13 cellular contexts compared by ENCODE assay signal in the genomic region with DNA sequence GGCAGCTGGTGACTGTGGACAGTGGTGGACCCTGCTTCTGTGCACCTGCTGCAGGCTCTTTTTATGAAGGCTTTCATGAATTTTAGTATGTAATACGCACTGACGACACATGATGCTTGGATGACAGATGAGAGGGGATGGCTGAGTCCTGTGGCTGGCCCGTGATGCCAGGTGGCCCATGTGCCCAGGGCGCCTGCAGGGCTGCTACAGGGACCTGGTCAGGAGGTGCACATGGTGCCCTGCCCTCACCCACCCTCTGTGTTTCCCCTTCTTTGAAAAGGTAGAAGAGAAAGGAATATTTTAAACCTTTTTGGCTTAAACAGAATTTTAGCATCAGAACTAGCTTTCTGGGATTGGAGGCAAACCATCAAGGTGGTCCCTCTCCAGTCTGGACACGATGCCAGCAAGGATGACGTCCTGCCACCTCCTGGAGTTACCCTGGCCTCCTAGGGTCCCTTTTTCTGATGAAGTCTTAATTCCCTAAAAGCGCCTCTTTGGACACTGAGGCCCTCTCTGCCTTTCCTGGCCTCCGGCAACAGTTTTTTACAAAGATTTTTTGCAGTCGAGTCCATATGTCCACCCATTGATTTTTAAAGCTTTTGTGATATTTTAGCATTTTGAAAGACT. TPM values are rescaled to one million over a fixed set of nuclear protein-coding genes. Genes with fewer than 3 reads are reported as not detected.
DNase-seq lines count a peak whose midpoint lies in the region; ATAC-seq and TF ChIP-seq lines count a peak whose summit lies in the region.
"Had no signal": no experiment of that assay in that cellular context is flagged by ENCODE, and none has a peak within 500 bp of the region (broad histone marks: within the 10 kb centered on the region; RNA-seq: fewer than 3 reads in every experiment).

No MANE protein-coding gene starts in this region.

- DNase-seq in CD4-positive, CD25-positive, alpha-beta regulatory T cell: no peak
- DNase-seq in T-cell (no peak), immature natural killer cell (no peak), NOMO-1 (lab: John Stamatoyannopoulos, UW; ENCODE audit: unreplicated experiment in 2 of 2) (no peak), H7 (no peak)
- DNase-seq in stimulated activated CD4-positive, alpha-beta T cell treated with anti-CD3 and anti-CD28 coated beads, Interleukin-12 subunit alpha, Interleukin-12 subunit beta, amount 100 ng/mL, for 4 hours: no peak
- DNase-seq: caudate nucleus, GF-D8, NCI-H1930, sigmoid colon had no signal

- no peaks in the 10 kb centered on the region for H3K27me3 ChIP-seq in CD4-positive, CD25-positive, alpha-beta regulatory T cell (ENCODE audit: control insufficient read depth, insufficient read depth, low read length)
- H3K27me3 ChIP-seq in H7 (ENCODE audit: control insufficient read depth, insufficient read depth, low read length): no peaks in the 10 kb centered on the region
- H3K27me3 ChIP-seq: sigmoid colon, SJSA1 had no signal

- CTCF ChIA-PET in T-cell (lab: Charles Lee): interaction anchor here in 1 of 2 donors (1.1 kb wide), 1 partner anchor 10 kb away, joined by 4 read pairs; no protein-coding TSS in a partner anchor

- H3K9me3 ChIP-seq in CD4-positive, CD25-positive, alpha-beta regulatory T cell (ENCODE audit: control insufficient read depth in 2 of 2, low read length in 2 of 2): no peaks in the 10 kb centered on the region
- H3K9me3 ChIP-seq: sigmoid colon, SJSA1 had no signal

- peaks cover 21% of the 10 kb centered on the region for H3K4me1 ChIP-seq in CD4-positive, CD25-positive, alpha-beta regulatory T cell (ENCODE audit: control insufficient read depth, insufficient read depth, low read length, poor library complexity, severe bottlenecking)

- H3K27ac Mint-ChIP-seq in CD4-positive, CD25-positive, alpha-beta regulatory T cell: peak overlapping the region; percentile 37 to 69 (median 52)
- H3K27ac Mint-ChIP-seq in T-cell (peak overlapping the region; percentile 48 to 66), immature natural killer cell (peak overlapping the region in 4 of 6 donors; percentile 11 to 79 (median 47))

- no peaks in the 10 kb centered on the region for H3K9me3 Mint-ChIP-seq in CD4-positive, CD25-positive, alpha-beta regulatory T cell
- H3K9me3 Mint-ChIP-seq in T-cell: no peaks in the 10 kb centered on the region
- no peaks in the 10 kb centered on the region for H3K9me3 Mint-ChIP-seq in immature natural killer cell

- H3K36me3 ChIP-seq in CD4-positive, CD25-positive, alpha-beta regulatory T cell (ENCODE audit: control insufficient read depth, insufficient read depth, low read length): peaks cover 51% of the 10 kb centered on the region
- peaks cover 53% of the 10 kb centered on the region for H3K36me3 ChIP-seq in H7 (replicated peaks; ENCODE audit: control insufficient read depth, insufficient read depth, low read length)

- H3K36me3 Mint-ChIP-seq in CD4-positive, CD25-positive, alpha-beta regulatory T cell: peaks cover 15% of the 10 kb centered on the region
- H3K36me3 Mint-ChIP-seq in T-cell (peaks cover 20% of the 10 kb centered on the region), immature natural killer cell (peaks cover 0 to 9% (median 8%) of the 10 kb centered on the region in 3 donors)

- no peak for TF ChIP-seq CTCF in 22Rv1 (IDR thresholded peaks at IDR 0.05)

- peaks cover 0 to 23% (median 12%) of the 10 kb centered on the region in 4 donors for H3K4me1 Mint-ChIP-seq in CD4-positive, CD25-positive, alpha-beta regulatory T cell
- H3K4me1 Mint-ChIP-seq in T-cell (peaks cover 5 to 21% (median 19%) of the 10 kb centered on the region in 3 donors), immature natural killer cell (peaks cover 15 to 26% of the 10 kb centered on the region in 2 donors)

- H3K27ac ChIP-seq in 22Rv1: peak overlapping the region; percentile 48
- peak overlapping the region; percentile 52 for H3K27ac ChIP-seq in CD4-positive, CD25-positive, alpha-beta regulatory T cell (ENCODE audit: insufficient read depth, low read length, poor library complexity, severe bottlenecking)
- H3K27ac ChIP-seq: sigmoid colon, SJSA1 had no signal

- POLR2A ChIA-PET in T-cell (lab: Charles Lee): no interaction called here

- no peak overlapping the region for H3K4me3 Mint-ChIP-seq in CD4-positive, CD25-positive, alpha-beta regulatory T cell
- H3K4me3 Mint-ChIP-seq in T-cell: no peak overlapping the region
- no peak overlapping the region for H3K4me3 Mint-ChIP-seq in immature natural killer cell

- no peak for ATAC-seq in CD4-positive, CD25-positive, alpha-beta regulatory T cell (ENCODE audit: low read depth in 2 of 2)
- ATAC-seq in T-cell (replicated peaks in 1 of 4) (no peak), HG03280 (IDR thresholded peaks at IDR 0.05; ENCODE audit: unreplicated experiment) (no peak)

- H3K4me3 ChIP-seq in CD4-positive, CD25-positive, alpha-beta regulatory T cell (ENCODE audit: low read depth, low read length): no peak overlapping the region
- H3K4me3 ChIP-seq in H7 (ENCODE audit: insufficient read depth, low read depth, low read length): no peak overlapping the region
- H3K4me3 ChIP-seq: sigmoid colon, SJSA1 had no signal

- no peaks in the 10 kb centered on the region for H3K27me3 Mint-ChIP-seq in CD4-positive, CD25-positive, alpha-beta regulatory T cell
- H3K27me3 Mint-ChIP-seq in T-cell: no peaks in the 10 kb centered on the region
- H3K27me3 Mint-ChIP-seq in immature natural killer cell (ENCODE audit: low read depth in 3 of 3): peaks cover 0 to 5% (median 0%) of the 10 kb centered on the region in 3 donors

RNA-seq across cellular contexts. Expression of gene RANBP1, which starts 5.4 kb away (rescaled TPM):
- total RNA-seq in CD4-positive, CD25-positive, alpha-beta regulatory T cell: 67.2 TPM
- 10 to 100 TPM; 80.7 to 93.9 (median 90.2) TPM for polyA plus RNA-seq in CD4-positive, CD25-positive, alpha-beta regulatory T cell
- total RNA-seq in T-cell: 10 to 100 TPM; 64.0 to 81.1 (median 75.4) TPM
- polyA plus RNA-seq in immature natural killer cell: 100 to 1,000 TPM in 1 of 3 donors, 10 to 100 TPM in 2; 90.4 to 111 (median 92.4) TPM
- 564 and 664 TPM in 2 replicates for total RNA-seq in H7 (2014; rRNA removed; shearing (Covaris generic))

RNA-seq across cellular contexts. Expression of gene TRMT2A, which starts 6.6 kb away (rescaled TPM):
- 75.2 TPM for total RNA-seq in CD4-positive, CD25-positive, alpha-beta regulatory T cell
- 10 to 100 TPM; 24.5 to 30.2 (median 28.1) TPM for polyA plus RNA-seq in CD4-positive, CD25-positive, alpha-beta regulatory T cell
- 100 to 1,000 TPM in 3 of 5 donors, 10 to 100 TPM in 2; 87.6 to 136 (median 123) TPM for total RNA-seq in T-cell
- 10 to 100 TPM; 22.7 to 33.7 (median 27.6) TPM for polyA plus RNA-seq in immature natural killer cell
- 78.5 and 88.6 TPM in 2 replicates for total RNA-seq in H7 (2014; rRNA removed; shearing (Covaris generic))

RNA-seq across cellular contexts. Expression of gene ZDHHC8, which starts 21.1 kb away (rescaled TPM):
- total RNA-seq in CD4-positive, CD25-positive, alpha-beta regulatory T cell: 76.7 TPM
- 1 to 10 TPM; 1.2 to 4.3 (median 1.6) TPM for polyA plus RNA-seq in CD4-positive, CD25-positive, alpha-beta regulatory T cell
- total RNA-seq in T-cell: 100 to 1,000 TPM in 1 of 5 donors, 10 to 100 TPM in 4; 68.4 to 102 (median 92.1) TPM
- polyA plus RNA-seq in immature natural killer cell: 1 to 10 TPM in 1 of 3 donors, under 1 TPM in 2; 0.54 to 3.7 (median 0.79) TPM
- 15.6 and 16.6 TPM in 2 replicates for total RNA-seq in H7 (2014; rRNA removed; shearing (Covaris generic))

RNA-seq across cellular contexts. Expression of gene DGCR8, which starts 30.4 kb away (rescaled TPM):
- 41.1 TPM for total RNA-seq in CD4-positive, CD25-positive, alpha-beta regulatory T cell
- polyA plus RNA-seq in CD4-positive, CD25-positive, alpha-beta regulatory T cell: 1 to 10 TPM; 2.7 to 6.6 (median 4.5) TPM
- total RNA-seq in T-cell: 10 to 100 TPM; 38.4 to 48.1 (median 45.1) TPM
- polyA plus RNA-seq in immature natural killer cell: 1 to 10 TPM in 2 of 3 donors, under 1 TPM in 1; 0.83 to 5.4 (median 1.4) TPM
- total RNA-seq in H7 (2014; rRNA removed; shearing (Covaris generic)): 23.0 and 37.3 TPM in 2 replicates

RNA-seq across cellular contexts. Expression of gene CCDC188, which starts 40.4 kb away (rescaled TPM):
- 0.44 TPM for total RNA-seq in CD4-positive, CD25-positive, alpha-beta regulatory T cell
- not detected for polyA plus RNA-seq in CD4-positive, CD25-positive, alpha-beta regulatory T cell
- under 1 TPM in 3 of 5 donors, not detected in 2; 0.18 to 0.66 (median 0.58) TPM for total RNA-seq in T-cell
- under 1 TPM in 1 of 3 donors, not detected in 2; 0.66 TPM for polyA plus RNA-seq in immature natural killer cell
- total RNA-seq in H7 (2014; rRNA removed; shearing (Covaris generic)): not detected in 2 replicates
